Comparison of ENCODE assay signal across 23 cellular contexts in the genomic region with DNA sequence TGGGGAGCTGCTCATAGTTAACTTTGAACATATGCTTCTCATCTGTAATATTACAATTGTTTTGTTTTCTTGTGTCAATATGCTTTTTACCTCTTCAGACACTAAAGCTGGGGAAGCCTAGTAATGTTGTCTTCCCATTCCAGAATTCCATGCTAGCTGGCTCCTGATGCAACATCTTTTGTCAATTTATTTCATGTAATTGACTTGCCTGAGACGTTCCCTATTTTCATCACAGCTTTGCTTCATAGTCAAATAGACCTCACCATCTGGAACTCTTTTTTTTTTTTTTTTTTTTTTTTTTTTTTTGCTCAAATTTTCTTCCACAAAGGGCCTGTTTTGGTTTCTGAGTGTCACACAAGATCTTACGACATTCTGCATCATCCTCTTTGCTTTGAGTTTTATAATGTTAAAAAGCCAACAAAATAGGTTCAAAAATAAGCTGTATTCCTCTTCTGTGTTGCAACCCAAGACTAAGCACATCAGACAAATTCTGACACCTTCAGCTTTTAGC.
DNase-seq lines count a peak whose midpoint lies in the region; ATAC-seq and TF ChIP-seq lines count a peak whose summit lies in the region.
"Had no signal": no experiment of that assay in that cellular context is flagged by ENCODE, and none has a peak within 500 bp of the region (broad histone marks: within the 10 kb centered on the region; RNA-seq: fewer than 3 reads in every experiment).

No MANE protein-coding gene starts in this region.

- H3K4me3 ChIP-seq in AG10803 (ENCODE audit: low read length), result no peak overlapping the region
- no peak overlapping the region for H3K4me3 ChIP-seq in IMR-90 (ENCODE audit: insufficient read depth, low read depth, low read length)
- no peak overlapping the region for H3K4me3 ChIP-seq in OCI-LY1 (ENCODE audit: low read depth, low read length, poor library complexity, severe bottlenecking)
- H3K4me3 ChIP-seq in spleen, result no peak overlapping the region
- H3K4me3 ChIP-seq: prostate gland, transverse colon had no signal

- H2AFZ ChIP-seq in IMR-90 (replicated peaks; ENCODE audit: low read length, poor library complexity) (no peak overlapping the region), OCI-LY1 (ENCODE audit: low read length) (no peak overlapping the region)

- intact Hi-C loops in IMR-90 (cut with micrococcal nuclease), result no loop called here
- intact Hi-C loops in spleen (cut with DNase I; ENCODE audit: low total_unique reads), result no loop called here

- TF ChIP-seq POLR2A in IMR-90 (IDR thresholded peaks at IDR 0.05; ENCODE audit: low read depth, low read length) (no peak), spleen (IDR thresholded peaks at IDR 0.05) (no peak)

- no peak overlapping the region for H3K14ac ChIP-seq in IMR-90 (replicated peaks; ENCODE audit: low read depth, low read length)

- H2AK9ac ChIP-seq in IMR-90 (replicated peaks; ENCODE audit: low read depth, low read length, poor library complexity), result no peak overlapping the region

- dilution Hi-C loops in IMR-90 (cut with HindIII; ENCODE audit: low sequenced_read_pairs, unreplicated experiment), result no loop called here

- H4K5ac ChIP-seq in IMR-90 (ENCODE audit: low read depth, low read length), result no peak overlapping the region

- H3K9ac ChIP-seq in IMR-90 (ENCODE audit: low read depth, low read length) (no peak overlapping the region), OCI-LY1 (ENCODE audit: low read length) (no peak overlapping the region; the same call in 1 of the 2 replicates)

- peak overlapping the region; percentile 45; the same call in 1 of the 2 replicates for H3K18ac ChIP-seq in IMR-90 (ENCODE audit: low read depth, low read length)

- no peak overlapping the region for H2AK5ac ChIP-seq in IMR-90 (ENCODE audit: low read depth, low read length)

- no peaks in the 10 kb centered on the region for H3K9me1 ChIP-seq in IMR-90 (ENCODE audit: insufficient read depth, low read length)

- peaks cover 4% of the 10 kb centered on the region for H3K4me1 ChIP-seq in IMR-90 (ENCODE audit: control insufficient read depth, insufficient read depth, low read length)
- H3K4me1 ChIP-seq in OCI-LY1 (ENCODE audit: insufficient read depth, low read length, severe bottlenecking), result peaks cover 42% of the 10 kb centered on the region
- H3K4me1 ChIP-seq in spleen, result no peaks in the 10 kb centered on the region
- H3K4me1 ChIP-seq: prostate gland had no signal

- no peak overlapping the region for H3K4ac ChIP-seq in IMR-90 (ENCODE audit: low read depth, low read length)

- TF ChIP-seq CTCF in AG10803 (conservative IDR thresholded peaks at IDR 0.05; ENCODE audit: low read length), result no peak
- TF ChIP-seq CTCF in IMR-90 (conservative IDR thresholded peaks at IDR 0.05; ENCODE audit: low read depth, low read length), result no peak
- TF ChIP-seq CTCF in OCI-LY1 (IDR thresholded peaks at IDR 0.05; ENCODE audit: low read length), result no peak
- TF ChIP-seq CTCF in spleen (IDR thresholded peaks at IDR 0.05 in 8 of 11, conservative IDR thresholded peaks at IDR 0.05 in 3 of 11), result no peak

- in situ Hi-C loops in IMR-90 (cut with MboI; ENCODE audit: low sequenced_read_pairs), result no loop called here

- ATAC-seq in IMR-90 (ENCODE audit: low read depth), result no peak
- ATAC-seq: activated CD8-positive, alpha-beta memory T cell treated with anti-CD3 and anti-CD28 coated beads, Interleukin-2, amount 10 ng/mL, durations not matched to agents 7 days and 5 days; activated naive CD4-positive, alpha-beta T cell treated with anti-CD3 and anti-CD28 coated beads, Interleukin-2, amount 50 U/mL, for 72 hours; SK-N-SH treated with all-trans-retinoic acid at 6 μM for 48 hours had no signal

- no peaks in the 10 kb centered on the region for H3K79me2 ChIP-seq in OCI-LY1 (ENCODE audit: insufficient read depth, low read length)

- no peaks in the 10 kb centered on the region for H3K9me2 ChIP-seq in OCI-LY1 (ENCODE audit: low read depth, low read length)

- H4K91ac ChIP-seq in IMR-90 (ENCODE audit: insufficient read depth, low read depth, low read length), result no peak overlapping the region

- H3K23ac ChIP-seq in IMR-90 (ENCODE audit: low read depth, low read length), result no peak overlapping the region

- 60% methylated on average over 1 of the region's 2 CpGs; no CpG with 5 or more reads in 1 of the 2 experiments for WGBS in IMR-90 (ENCODE audit: extremely low coverage in 2 of 2, insufficient read length in 1 of 2), 2 experiments
- WGBS in spleen, 5 donors, result 64 to 87% (median 79%) methylated on average over 2 of the region's 2 CpGs

- no peaks in the 10 kb centered on the region for H3K36me3 ChIP-seq in IMR-90 (ENCODE audit: control insufficient read depth, insufficient read depth, low read length)
- H3K36me3 ChIP-seq in OCI-LY1 (ENCODE audit: insufficient read depth, low read length), result no peaks in the 10 kb centered on the region
- H3K36me3 ChIP-seq in spleen, result peaks cover 0 to 14% (median 0%) of the 10 kb centered on the region in 6 donors
- H3K36me3 ChIP-seq: prostate gland, transverse colon had no signal

- no peak overlapping the region for H3K56ac ChIP-seq in IMR-90 (ENCODE audit: extremely low read depth, insufficient read depth, low read length)

- no peak overlapping the region for H2BK15ac ChIP-seq in IMR-90 (ENCODE audit: low read depth, low read length)

- DNase-seq in AG10803 (ENCODE audit: low read depth) (peak; percentile 95), IMR-90 (no peak), fibroblast of the conjunctiva (ENCODE audit: low read depth) (peak; percentile 74), activated gamma-delta T cell (lab: John Stamatoyannopoulos, UW) (no peak), spleen (no peak), NCI-H2107 treated with DMSO at 0.1 percent for 48 hours (lab: John Stamatoyannopoulos, UW; ENCODE audit: unreplicated experiment) (no peak), NCI-H1417 treated with DMSO at 0.1 percent for 48 hours (lab: John Stamatoyannopoulos, UW) (no peak)
- DNase-seq: activated CD4-positive, alpha-beta T cell treated with anti-CD3 and anti-CD28 coated beads, Interleukin-2, amount 10 ng/mL, durations not matched to agents 24 days and 14 days; activated CD8-positive, alpha-beta memory T cell treated with anti-CD3 and anti-CD28 coated beads, Interleukin-2, amount 10 ng/mL, durations not matched to agents 7 days and 5 days; aorta; caudate nucleus; CD4-positive, alpha-beta memory T cell; dermis blood vessel endothelial cell; H9; mesenchymal stem cell; NCI-H1417; NCI-H526 treated with DMSO at 0.1 percent for 48 hours; transverse colon had no signal

- no peak overlapping the region for H3K27ac ChIP-seq in IMR-90 (ENCODE audit: insufficient read depth, low read length)
- H3K27ac ChIP-seq in OCI-LY1 (ENCODE audit: low read depth, low read length, poor library complexity, severe bottlenecking), result peak overlapping the region; percentile 58
- H3K27ac ChIP-seq in spleen, result no peak overlapping the region
- H3K27ac ChIP-seq: prostate gland, transverse colon, VCaP had no signal

- H2BK20ac ChIP-seq in IMR-90 (ENCODE audit: low read depth, low read length), result no peak overlapping the region

- no peak for TF ChIP-seq RAD21 in IMR-90 (IDR thresholded peaks at IDR 0.05; ENCODE audit: low read length)

- no peak overlapping the region for H2BK120ac ChIP-seq in IMR-90 (ENCODE audit: low read depth, low read length)

- H3F3A ChIP-seq in OCI-LY1 (ENCODE audit: insufficient read depth, low read length), result no peaks in the 10 kb centered on the region

- H3K9me3 ChIP-seq in IMR-90 (ENCODE audit: control insufficient read depth, insufficient read depth, low read length) (no peaks in the 10 kb centered on the region), OCI-LY1 (ENCODE audit: low read length) (no peaks in the 10 kb centered on the region), spleen (no peaks in the 10 kb centered on the region)
- H3K9me3 ChIP-seq: prostate gland, transverse colon had no signal

- H3K27me3 ChIP-seq in IMR-90 (ENCODE audit: control insufficient read depth, insufficient read depth, low read length), result no peaks in the 10 kb centered on the region
- no peaks in the 10 kb centered on the region for H3K27me3 ChIP-seq in OCI-LY1 (ENCODE audit: insufficient read depth, low read length)
- H3K27me3 ChIP-seq in spleen (replicated peaks in 1 of 7), result no peaks in the 10 kb centered on the region
- H3K27me3 ChIP-seq: transverse colon had no signal

- no peak overlapping the region for H4K8ac ChIP-seq in IMR-90 (ENCODE audit: low read depth in 2 of 2, low read length in 2 of 2)

- H2BK5ac ChIP-seq in IMR-90 (ENCODE audit: low read depth, low read length, poor library complexity, severe bottlenecking), result no peak overlapping the region

- H3K4me2 ChIP-seq in IMR-90 (ENCODE audit: low read depth, low read length) (no peak overlapping the region), OCI-LY1 (ENCODE audit: low read length) (no peak overlapping the region)

- POLR2A ChIA-PET in IMR-90 (lab: Charles Lee; ENCODE audit: unreplicated experiment), result interaction anchor here (0.6 to 1.0 kb wide), 2 partner anchors 14 kb away, joined by 3 to 6 read pairs; no protein-coding TSS in a partner anchor

- CTCF ChIA-PET in IMR-90 (lab: Yijun Ruan, JAX), result interaction anchor here (1.0 to 1.1 kb wide), 2 partner anchors 13 to 15 kb away, joined by 3 read pairs; no protein-coding TSS in a partner anchor

- BruUV-seq in IMR-90 (replicated peaks; lab: Mats Ljungman, UMichigan), result no TSS peak

- H4K20me1 ChIP-seq in IMR-90 (ENCODE audit: insufficient read depth, low read length) (no peaks in the 10 kb centered on the region), OCI-LY1 (ENCODE audit: insufficient read depth, low read length) (no peaks in the 10 kb centered on the region)

- no peaks in the 10 kb centered on the region for H3K79me1 ChIP-seq in IMR-90 (ENCODE audit: low read depth in 1 of 2, low read length in 2 of 2)

TF ChIP-seq in IMR-90, 13 proteins besides CTCF, POLR2A, EP300 and RAD21 (continues in another document):
- TF ChIP-seq, protein P1, sequence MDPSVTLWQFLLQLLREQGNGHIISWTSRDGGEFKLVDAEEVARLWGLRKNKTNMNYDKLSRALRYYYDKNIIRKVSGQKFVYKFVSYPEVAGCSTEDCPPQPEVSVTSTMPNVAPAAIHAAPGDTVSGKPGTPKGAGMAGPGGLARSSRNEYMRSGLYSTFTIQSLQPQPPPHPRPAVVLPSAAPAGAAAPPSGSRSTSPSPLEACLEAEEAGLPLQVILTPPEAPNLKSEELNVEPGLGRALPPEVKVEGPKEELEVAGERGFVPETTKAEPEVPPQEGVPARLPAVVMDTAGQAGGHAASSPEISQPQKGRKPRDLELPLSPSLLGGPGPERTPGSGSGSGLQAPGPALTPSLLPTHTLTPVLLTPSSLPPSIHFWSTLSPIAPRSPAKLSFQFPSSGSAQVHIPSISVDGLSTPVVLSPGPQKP (IDR thresholded peaks at IDR 0.05; ENCODE audit: borderline replicate concordance, low read depth, low read length), result no peak
- TF ChIP-seq NFE2L2 (IDR thresholded peaks at IDR 0.05; ENCODE audit: low read depth, low read length), result no peak
- TF ChIP-seq SMC3 (IDR thresholded peaks at IDR 0.05; ENCODE audit: low read depth, low read length), result no peak
- TF ChIP-seq BHLHE40 (IDR thresholded peaks at IDR 0.05; ENCODE audit: low read depth, low read length), result no peak
- no peak for TF ChIP-seq FOS (IDR thresholded peaks at IDR 0.05; ENCODE audit: low read depth, low read length)
- no peak for TF ChIP-seq MAFK (IDR thresholded peaks at IDR 0.05; ENCODE audit: low read depth, low read length)
- no peak for TF ChIP-seq RFX5 (IDR thresholded peaks at IDR 0.05; ENCODE audit: low read depth, low read length)

Comparison
In these comparisons a context has a peak if more than half of its experiments do, and no peak if none do; other contexts are left out.
1. DNase-seq: peak in AG10803 (single experiment) and fibroblast of the conjunctiva (single experiment); none in IMR-90 (single experiment), activated gamma-delta T cell (single experiment), spleen (single experiment), NCI-H2107 treated with DMSO at 0.1 percent for 48 hours (single experiment) and NCI-H1417 treated with DMSO at 0.1 percent for 48 hours (single experiment).